8 cellular contexts compared by ENCODE assay signal in genomic region chr5:6525910-6526309, GRCh38.
DNase-seq lines count a peak whose midpoint lies in the region; ATAC-seq and TF ChIP-seq lines count a peak whose summit lies in the region.

No MANE protein-coding gene starts in this region.

- H3F3A ChIP-seq in GM23338 (replicated peaks; ENCODE audit: low read depth) = no peaks in the 10 kb centered on the region
- H3F3A ChIP-seq in PC-9 (ENCODE audit: insufficient read depth, low read depth) = no peaks in the 10 kb centered on the region

- no peaks in the 10 kb centered on the region for H3K36me3 Mint-ChIP-seq in GM23338 (ENCODE audit: low read depth)

- no TSS peak for BruUV-seq in PC-9 (replicated peaks; lab: Mats Ljungman, UMichigan)

- no peaks in the 10 kb centered on the region for H3K9me3 Mint-ChIP-seq in GM23338

- CTCF ChIA-PET in PC-9 (lab: Charles Lee) = no interaction called here

- intact Hi-C loops in PC-9 (cut with micrococcal nuclease; ENCODE audit: unreplicated experiment) = no loop called here
- intact Hi-C loops in right cardiac atrium (cut with DNase I) = loop anchor here in 2 of 4 donors (10.0 kb wide), 2 partner anchors 231 to 1031 kb away; no protein-coding TSS in a partner anchor
- intact Hi-C loops in uterus (cut with DNase I; ENCODE audit: low total_unique reads) = no loop called here

- H3K9me2 ChIP-seq in GM23338 (ENCODE audit: insufficient read depth) (0 out of 2 replicates have a peak, but pooled peaks cover 3% of the 10 kb centered on the region), PC-9 (ENCODE audit: insufficient read depth) (no peaks in the 10 kb centered on the region)

- H4K20me1 ChIP-seq in GM23338 (replicated peaks; ENCODE audit: insufficient read depth) (no peaks in the 10 kb centered on the region), PC-9 (ENCODE audit: insufficient read depth) (no peaks in the 10 kb centered on the region)

- no peak overlapping the region for H2AFZ ChIP-seq in GM23338
- H2AFZ ChIP-seq in PC-9 = no peak overlapping the region

- no peak overlapping the region for H3K27ac ChIP-seq in GM23338 (ENCODE audit: low read depth)
- no peak overlapping the region for H3K27ac ChIP-seq in PC-9
- no peak overlapping the region for H3K27ac ChIP-seq in right cardiac atrium (ENCODE audit: low read length)
- no peak overlapping the region for H3K27ac ChIP-seq in uterus

- H3K4me1 ChIP-seq in GM23338 (ENCODE audit: insufficient read depth) = no peaks in the 10 kb centered on the region
- H3K4me1 ChIP-seq in PC-9 (replicated peaks; ENCODE audit: insufficient read depth) = 0 out of 2 replicates have a peak, but pooled peaks cover 9% of the 10 kb centered on the region
- no peaks in the 10 kb centered on the region for H3K4me1 ChIP-seq in right cardiac atrium (ENCODE audit: control insufficient read depth, insufficient read depth, low read length)
- no peaks in the 10 kb centered on the region for H3K4me1 ChIP-seq in uterus

- H3K4me3 Mint-ChIP-seq in GM23338 = no peak overlapping the region

- H3K79me2 ChIP-seq in GM23338 (replicated peaks; ENCODE audit: insufficient read depth) (no peaks in the 10 kb centered on the region), PC-9 (ENCODE audit: low read depth) (no peaks in the 10 kb centered on the region)

- H3K4me1 Mint-ChIP-seq in GM23338 = no peaks in the 10 kb centered on the region; the same call in 2 of the 3 replicates

- no peaks in the 10 kb centered on the region for H3K9me3 ChIP-seq in PC-9 (ENCODE audit: insufficient read depth, low read depth)
- no peaks in the 10 kb centered on the region for H3K9me3 ChIP-seq in right cardiac atrium (ENCODE audit: control insufficient read depth, low read length)
- no peaks in the 10 kb centered on the region for H3K9me3 ChIP-seq in uterus

- POLR2A ChIA-PET in PC-9 (lab: Charles Lee; ENCODE audit: unreplicated experiment) = no interaction called here

- H3K27ac Mint-ChIP-seq in GM23338 = no peak overlapping the region

- H3K36me3 ChIP-seq in GM23338 (ENCODE audit: insufficient read depth) = no peaks in the 10 kb centered on the region
- no peaks in the 10 kb centered on the region for H3K36me3 ChIP-seq in PC-9 (ENCODE audit: low read depth)
- no peaks in the 10 kb centered on the region for H3K36me3 ChIP-seq in uterus

- H3K27me3 ChIP-seq in GM23338 (ENCODE audit: insufficient read depth) (no peaks in the 10 kb centered on the region), PC-9 (ENCODE audit: insufficient read depth, low read depth) (peaks cover 95% of the 10 kb centered on the region), right cardiac atrium (ENCODE audit: control insufficient read depth, insufficient read depth) (no peaks in the 10 kb centered on the region), uterus (no peaks in the 10 kb centered on the region)

- TF ChIP-seq CTCF in GM23338 (conservative IDR thresholded peaks at IDR 0.05; ENCODE audit: low read depth in 2 of 2) (peak; percentile 54 to 82), PC-9 (conservative IDR thresholded peaks at IDR 0.05) (peak; percentile 65), uterus (IDR thresholded peaks at IDR 0.05) (no peak)

- ATAC-seq in GM23338 (peak; percentile 71), right cardiac atrium (peak; percentile 48 to 61)

- H3K4me2 ChIP-seq in GM23338 (no peak overlapping the region), PC-9 (no peak overlapping the region)

- H3K4me3 ChIP-seq in GM23338 = no peak overlapping the region
- no peak overlapping the region for H3K4me3 ChIP-seq in PC-9
- H3K4me3 ChIP-seq in right cardiac atrium (ENCODE audit: low read length) = no peak overlapping the region
- no peak overlapping the region for H3K4me3 ChIP-seq in uterus

- H3K27me3 Mint-ChIP-seq in GM23338 (ENCODE audit: insufficient read depth, low read depth, poor library complexity) = peaks cover 5% of the 10 kb centered on the region

- peak; percentile 34 for DNase-seq in AG08396 (ENCODE audit: low spot score)
- DNase-seq in GM23338 (ENCODE audit: low spot score) = peak; percentile 67
- DNase-seq in PC-9 = peak in 1 of 2 experiments; percentile 29
- no peak for DNase-seq in right cardiac atrium
- no peak for DNase-seq in activated effector memory CD4-positive, alpha-beta T cell treated with Interleukin-2 at 50 U/mL for 16 hours
- no peak for DNase-seq in NCI-H446 treated with DMSO at 0.1 percent for 48 hours (lab: John Stamatoyannopoulos, UW)
- no peak for DNase-seq in uterus
- no peak for DNase-seq in ureter (ENCODE audit: low spot score)

- 56% methylated on average over 9 of the region's 9 CpGs for WGBS in right cardiac atrium

- no peak for TF ChIP-seq POLR2A in uterus (IDR thresholded peaks at IDR 0.05)

TF ChIP-seq in GM23338, 12 proteins besides CTCF, POLR2A, EP300 and RAD21:
- TF ChIP-seq CREB1 (CRISPR knock-in tag; IDR thresholded peaks at IDR 0.05; ENCODE audit: low read depth) (0 out of 2 replicates have a peak, but pooled peaks have one; percentile 7), EZH2 (IDR thresholded peaks at IDR 0.05; ENCODE audit: low read depth, unreplicated experiment) (no peak)

Comparison
In these comparisons a context has a peak if more than half of its experiments do, and no peak if none do; other contexts are left out.
1. DNase-seq: peak in AG08396 (single experiment) and GM23338 (single experiment); none in right cardiac atrium (0 of 3), activated effector memory CD4-positive, alpha-beta T cell treated with Interleukin-2 at 50 U/mL for 16 hours (single experiment), NCI-H446 treated with DMSO at 0.1 percent for 48 hours (single experiment), uterus (0 of 2) and ureter (single experiment).
2. CTCF ChIP-seq: peak in GM23338 (2 of 2) and PC-9 (single experiment); none in uterus (0 of 4).